Comparison of ENCODE assay signal across 1 cellular context in genomic region chr22:42531401-42532084, GRCh38. TPM values are rescaled to one million over a fixed set of nuclear protein-coding genes. Genes with fewer than 3 reads are reported as not detected.
"Had no signal": no experiment of that assay in that cellular context is flagged by ENCODE, and none has a peak within 500 bp of the region (broad histone marks: within the 10 kb centered on the region; RNA-seq: fewer than 3 reads in every experiment).

No MANE protein-coding gene starts in this region.

RNA-seq across cellular contexts. Expression of gene SERHL2, which starts 22.2 kb away (rescaled TPM):
- total RNA-seq: natural killer cell treated with Interleukin-12 subunit alpha and Interleukin-12 subunit beta and Interleukin-15 and Interleukin-18, amount 100 ng/mL, for 72 hours had no signal
